Comparison of ENCODE assay signal across 8 cellular contexts in genomic region chr15:74432271-74432967, GRCh38. TPM values are rescaled to one million over a fixed set of nuclear protein-coding genes. Genes with fewer than 3 reads are reported as not detected.
DNase-seq lines count a peak whose midpoint lies in the region; ATAC-seq and TF ChIP-seq lines count a peak whose summit lies in the region.

No MANE protein-coding gene starts in this region.

- H3K4me3 Mint-ChIP-seq in activated CD4-positive, alpha-beta T cell treated with anti-CD3 and anti-CD28 coated beads for 36 hours, result peak overlapping the region; percentile 83
- peak overlapping the region; percentile 58 for H3K4me3 Mint-ChIP-seq in activated CD4-positive, alpha-beta memory T cell treated with anti-CD3 and anti-CD28 coated beads, Interleukin-2, amount 10 ng/mL, durations not matched to agents 7 days and 5 days

- peaks cover 67% of the 10 kb centered on the region for H3K4me1 Mint-ChIP-seq in activated CD4-positive, alpha-beta T cell treated with anti-CD3 and anti-CD28 coated beads for 36 hours
- peaks cover 30% of the 10 kb centered on the region for H3K4me1 Mint-ChIP-seq in activated CD4-positive, alpha-beta memory T cell treated with anti-CD3 and anti-CD28 coated beads, Interleukin-2, amount 10 ng/mL, durations not matched to agents 7 days and 5 days

- intact Hi-C loops in activated CD4-positive, alpha-beta T cell treated with anti-CD3 and anti-CD28 coated beads for 36 hours (cut with DNase I, micrococcal nuclease), result loop anchor here in 1 of 2 experiments (10.0 kb wide), 1 partner anchor 112 kb away; the partner anchor contains the start of gene ARID3B
- intact Hi-C loops in stomach (cut with DNase I; ENCODE audit: low total_unique reads), result no loop called here

- no peak for DNase-seq in activated CD4-positive, alpha-beta T cell treated with anti-CD3 and anti-CD28 coated beads for 36 hours
- no peak for DNase-seq in activated CD4-positive, alpha-beta T cell treated with anti-CD3 and anti-CD28 coated beads for 1 hour
- DNase-seq in activated CD4-positive, alpha-beta memory T cell treated with anti-CD3 and anti-CD28 coated beads, Interleukin-2, amount 10 ng/mL, durations not matched to agents 7 days and 5 days, result no peak
- no peak for DNase-seq in iPS DF 6.9 (ENCODE audit: low read depth, low spot score)
- no peak for DNase-seq in stomach
- no peak for DNase-seq in EL
- DNase-seq in NCI-H524 (lab: John Stamatoyannopoulos, UW), result no peak

- TF ChIP-seq POLR2A in stomach (IDR thresholded peaks at IDR 0.05), result no peak

- peaks cover 37% of the 10 kb centered on the region for H3K36me3 Mint-ChIP-seq in activated CD4-positive, alpha-beta T cell treated with anti-CD3 and anti-CD28 coated beads for 36 hours (ENCODE audit: low read depth)
- H3K36me3 Mint-ChIP-seq in activated CD4-positive, alpha-beta memory T cell treated with anti-CD3 and anti-CD28 coated beads, Interleukin-2, amount 10 ng/mL, durations not matched to agents 7 days and 5 days (ENCODE audit: low read depth), result no peaks in the 10 kb centered on the region

- H3K4me1 ChIP-seq in iPS DF 6.9 (ENCODE audit: control insufficient read depth, insufficient read depth, low read length) (0 out of 2 replicates have a peak, but pooled peaks cover 2% of the 10 kb centered on the region), stomach (peaks cover 18 to 36% (median 23%) of the 10 kb centered on the region in 4 donors)

- no peaks in the 10 kb centered on the region for H3K9me3 Mint-ChIP-seq in activated CD4-positive, alpha-beta T cell treated with anti-CD3 and anti-CD28 coated beads for 36 hours (ENCODE audit: low read depth)
- no peaks in the 10 kb centered on the region for H3K9me3 Mint-ChIP-seq in activated CD4-positive, alpha-beta memory T cell treated with anti-CD3 and anti-CD28 coated beads, Interleukin-2, amount 10 ng/mL, durations not matched to agents 7 days and 5 days

- H3K27me3 ChIP-seq in iPS DF 6.9 (ENCODE audit: control insufficient read depth, insufficient read depth, low read length) (no peaks in the 10 kb centered on the region; the same call in 1 of the 2 replicates), stomach (peaks cover 0 to 46% (median 15%) of the 10 kb centered on the region in 3 donors)

- H3K36me3 ChIP-seq in iPS DF 6.9 (ENCODE audit: control insufficient read depth, insufficient read depth, low read length) (no peaks in the 10 kb centered on the region; the same call in 1 of the 2 replicates), stomach (no peaks in the 10 kb centered on the region)

- H3K27ac ChIP-seq in iPS DF 6.9 (ENCODE audit: low read length) (no peak overlapping the region), stomach (peak overlapping the region in 3 of 5 donors; percentile 72 to 80 (median 78))

- no peaks in the 10 kb centered on the region for H3K9me3 ChIP-seq in iPS DF 6.9 (ENCODE audit: control insufficient read depth, insufficient read depth, low read length)
- H3K9me3 ChIP-seq in stomach, result no peaks in the 10 kb centered on the region

- no peak for TF ChIP-seq CTCF in stomach (IDR thresholded peaks at IDR 0.05)

- H3K27ac Mint-ChIP-seq in activated CD4-positive, alpha-beta T cell treated with anti-CD3 and anti-CD28 coated beads for 36 hours, result peak overlapping the region; percentile 43
- H3K27ac Mint-ChIP-seq in activated CD4-positive, alpha-beta memory T cell treated with anti-CD3 and anti-CD28 coated beads, Interleukin-2, amount 10 ng/mL, durations not matched to agents 7 days and 5 days, result no peak overlapping the region

- H3K27me3 Mint-ChIP-seq in activated CD4-positive, alpha-beta T cell treated with anti-CD3 and anti-CD28 coated beads for 36 hours, result no peaks in the 10 kb centered on the region
- H3K27me3 Mint-ChIP-seq in activated CD4-positive, alpha-beta memory T cell treated with anti-CD3 and anti-CD28 coated beads, Interleukin-2, amount 10 ng/mL, durations not matched to agents 7 days and 5 days, result peaks cover 4% of the 10 kb centered on the region

- H3K4me3 ChIP-seq in iPS DF 6.9 (ENCODE audit: low read length), result peak overlapping the region; percentile 86; the same call in 1 of the 2 replicates
- peak overlapping the region; percentile 69 to 83 (median 74) for H3K4me3 ChIP-seq in stomach

- WGBS in iPS DF 6.9 (ENCODE audit: insufficient coverage, insufficient read length), result no CpG with 5 or more reads among the region's 21 CpGs
- WGBS in stomach, 5 donors, result 17 to 23% (median 22%) methylated on average over 18 to 21 of the region's 21 CpGs

- ATAC-seq in activated CD4-positive, alpha-beta T cell treated with anti-CD3 and anti-CD28 coated beads for 36 hours, result no peak
- no peak for ATAC-seq in GM21786 (IDR thresholded peaks at IDR 0.05; ENCODE audit: unreplicated experiment)

- no peak for TF ChIP-seq EP300 in stomach (IDR thresholded peaks at IDR 0.05)

- POLR2A ChIA-PET in activated CD4-positive, alpha-beta T cell treated with anti-CD3 and anti-CD28 coated beads for 36 hours (lab: Charles Lee), result no interaction called here
- POLR2A ChIA-PET in activated CD4-positive, alpha-beta memory T cell treated with anti-CD3 and anti-CD28 coated beads, Interleukin-2, amount 10 ng/mL, durations not matched to agents 7 days and 5 days (lab: Charles Lee), result interaction anchor here (1.0 to 1.3 kb wide), 3 partner anchors 13 to 108 kb away, joined by 4 to 8 read pairs (median 4); partner anchors contain the start of gene ARID3B

- CTCF ChIA-PET in activated CD4-positive, alpha-beta T cell treated with anti-CD3 and anti-CD28 coated beads for 36 hours (lab: Charles Lee), result interaction anchor here (0.9 to 2.2 kb wide), 7 partner anchors 7 to 114 kb away, joined by 3 to 11 read pairs (median 6); no protein-coding TSS in a partner anchor
- CTCF ChIA-PET in activated CD4-positive, alpha-beta memory T cell treated with anti-CD3 and anti-CD28 coated beads, Interleukin-2, amount 10 ng/mL, durations not matched to agents 7 days and 5 days (lab: Charles Lee), result interaction anchor here (0.7 to 15.2 kb wide), 5 partner anchors 28 to 56 kb away, joined by 3 to 248 read pairs (median 7); no protein-coding TSS in a partner anchor

RNA-seq across cellular contexts. Expression of gene SEMA7A, which starts 1.3 kb away (rescaled TPM):
- total RNA-seq in activated CD4-positive, alpha-beta T cell treated with anti-CD3 and anti-CD28 coated beads for 36 hours, result 10 to 100 TPM; 57.3 to 57.7 TPM
- total RNA-seq in activated CD4-positive, alpha-beta memory T cell treated with anti-CD3 and anti-CD28 coated beads, Interleukin-2, amount 10 ng/mL, durations not matched to agents 7 days and 5 days, result 1 to 10 TPM; 3.8 to 4.3 TPM
- total RNA-seq in stomach, result 1 to 10 TPM in 3 of 5 donors, not detected in 2; 1.3 to 2.9 (median 2.5) TPM
- polyA plus RNA-seq in stomach, result 1 to 10 TPM in 2 of 3 donors, under 1 TPM in 1; 0.31 to 3.5 (median 1.7) TPM

RNA-seq across cellular contexts. Expression of gene UBL7, which starts 28.5 kb away (rescaled TPM):
- total RNA-seq in activated CD4-positive, alpha-beta T cell treated with anti-CD3 and anti-CD28 coated beads for 36 hours, result 10 to 100 TPM; 47.5 to 48.6 TPM
- 10 to 100 TPM; 54.7 to 61.3 TPM for total RNA-seq in activated CD4-positive, alpha-beta memory T cell treated with anti-CD3 and anti-CD28 coated beads, Interleukin-2, amount 10 ng/mL, durations not matched to agents 7 days and 5 days
- total RNA-seq in stomach, result 100 to 1,000 TPM in 1 of 5 donors, 10 to 100 TPM in 3, 1 to 10 TPM in 1; 2.0 to 131 (median 31.2) TPM
- 10 to 100 TPM; 33.0 to 46.3 (median 38.5) TPM for polyA plus RNA-seq in stomach

Comparison
In these comparisons a context has a peak if more than half of its experiments do, and no peak if none do; other contexts are left out.
1. RNA of gene SEMA7A, which starts 1.3 kb away (total RNA-seq): 57.3 to 57.7 TPM in activated CD4-positive, alpha-beta T cell treated with anti-CD3 and anti-CD28 coated beads for 36 hours; 3.8 to 4.3 TPM in activated CD4-positive, alpha-beta memory T cell treated with anti-CD3 and anti-CD28 coated beads, Interleukin-2, amount 10 ng/mL, durations not matched to agents 7 days and 5 days and 1.3 to 2.9 TPM in stomach; every median in the first group is over 10 times any median in the second.